In the genomic region with DNA sequence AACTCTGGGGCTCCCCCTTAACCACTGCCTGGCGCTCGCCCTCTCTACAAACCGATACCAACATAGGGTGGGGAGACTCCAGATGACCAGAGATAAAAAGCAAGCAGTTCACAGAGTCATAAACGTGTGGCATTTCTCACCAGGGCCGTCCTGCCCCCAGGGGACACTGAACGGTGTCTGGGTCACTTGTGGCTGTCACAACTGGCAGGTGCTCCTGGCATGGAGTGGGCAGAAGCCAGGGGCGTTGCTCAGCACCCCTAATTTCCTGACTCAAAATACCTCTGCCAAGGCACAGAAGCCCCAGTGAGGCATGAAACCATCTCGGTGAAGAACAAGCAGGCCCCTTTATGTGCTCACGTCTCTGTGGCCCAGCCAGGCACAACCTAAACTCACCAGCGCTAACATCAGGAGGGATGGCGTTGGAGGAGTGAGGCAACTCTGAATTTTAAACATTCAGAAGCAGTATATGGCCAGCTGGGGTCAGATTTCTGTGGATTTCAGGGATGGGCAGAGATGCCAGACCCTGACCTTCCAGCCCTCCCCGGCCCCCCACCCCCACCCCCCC, we compare ENCODE assay signal across 9 cellular contexts. TPM values are rescaled to one million over a fixed set of nuclear protein-coding genes. Genes with fewer than 3 reads are reported as not detected.
DNase-seq lines count a peak whose midpoint lies in the region; ATAC-seq, FAIRE-seq and TF ChIP-seq lines count a peak whose summit lies in the region.
"Had no signal": no experiment of that assay in that cellular context is flagged by ENCODE, and none has a peak within 500 bp of the region (broad histone marks: within the 10 kb centered on the region; RNA-seq: fewer than 3 reads in every experiment).

No MANE protein-coding gene starts in this region.

- intact Hi-C loops in OCI-LY7 (cut with micrococcal nuclease; ENCODE audit: unreplicated experiment) (no loop called here), endothelial cell of umbilical vein (cut with micrococcal nuclease) (no loop called here), sciatic nerve (cut with DNase I) (loop anchor here (2.0 kb wide), 1 partner anchor 32 kb away; no protein-coding TSS in a partner anchor)

- TF ChIP-seq CTCF in GM06990 (IDR thresholded peaks at IDR 0.05; ENCODE audit: insufficient read depth, low read length, poor library complexity, severe bottlenecking), result no peak
- TF ChIP-seq CTCF in OCI-LY7 (conservative IDR thresholded peaks at IDR 0.05; ENCODE audit: low read length), result no peak
- TF ChIP-seq CTCF in endothelial cell of umbilical vein (IDR thresholded peaks at IDR 0.05; ENCODE audit: extremely low read depth in 1 of 2, insufficient read depth in 1 of 2, low read depth in 1 of 2, low read length in 2 of 2), result no peak

- H3K9me3 ChIP-seq in OCI-LY7 (ENCODE audit: low read length) (no peaks in the 10 kb centered on the region), endothelial cell of umbilical vein (replicated peaks; ENCODE audit: control insufficient read depth, insufficient read depth, low read length) (no peaks in the 10 kb centered on the region)

- peak; percentile 11 for ATAC-seq in sciatic nerve
- ATAC-seq in HG03159 (IDR thresholded peaks at IDR 0.05; ENCODE audit: unreplicated experiment), result no peak
- ATAC-seq in GM18511 (IDR thresholded peaks at IDR 0.05; ENCODE audit: unreplicated experiment), result no peak

- no peak for FAIRE-seq in endothelial cell of umbilical vein (lab: Jason Lieb, UNC)

- no peaks in the 10 kb centered on the region for H3K9me2 ChIP-seq in OCI-LY7 (ENCODE audit: insufficient read depth, low read length)

- H3K9ac ChIP-seq in endothelial cell of umbilical vein (replicated peaks; ENCODE audit: extremely low read depth, insufficient read depth, low read length), result no peak overlapping the region

- no peak for DNase-seq in GM06990 (ENCODE audit: extremely low read depth, insufficient read length)
- no peak for DNase-seq in OCI-LY7 (ENCODE audit: low spot score)
- DNase-seq in endothelial cell of umbilical vein (ENCODE audit: low read depth, low spot score), result no peak
- no peak for DNase-seq in sciatic nerve (ENCODE audit: low spot score)
- DNase-seq in DMS114 treated with DMSO at 0.1 percent for 48 hours (lab: John Stamatoyannopoulos, UW; ENCODE audit: unreplicated experiment), result no peak
- DNase-seq in 8988T, result no peak

- dilution Hi-C loops in endothelial cell of umbilical vein (cut with MboI; ENCODE audit: extremely low pct_ligation_motif_present, low sequenced_read_pairs), result no loop called here

- H3K4me1 ChIP-seq in OCI-LY7 (ENCODE audit: insufficient read depth, low read length, poor library complexity, severe bottlenecking) (peaks cover 7% of the 10 kb centered on the region), endothelial cell of umbilical vein (ENCODE audit: control insufficient read depth, extremely low read depth, insufficient read depth, low read length) (peaks cover 8% of the 10 kb centered on the region)

- TF ChIP-seq POLR2A in endothelial cell of umbilical vein (IDR thresholded peaks at IDR 0.05; ENCODE audit: low read depth, low read length), result no peak

- H2AFZ ChIP-seq in OCI-LY7 (ENCODE audit: low read length) (no peak overlapping the region), endothelial cell of umbilical vein (ENCODE audit: low read depth, low read length) (no peak overlapping the region)

- H3K79me2 ChIP-seq in OCI-LY7 (ENCODE audit: insufficient read depth, low read depth, low read length) (no peaks in the 10 kb centered on the region), endothelial cell of umbilical vein (ENCODE audit: control insufficient read depth, insufficient read depth, low read length) (peaks cover 54% of the 10 kb centered on the region)

- no peak overlapping the region for H3K27ac ChIP-seq in OCI-LY7 (ENCODE audit: low read depth, low read length, poor library complexity, severe bottlenecking)
- H3K27ac ChIP-seq in endothelial cell of umbilical vein (ENCODE audit: insufficient read depth, low read depth, low read length), result peak overlapping the region; percentile 32

- H3K27me3 ChIP-seq in GM06990 (replicated peaks; ENCODE audit: control insufficient read depth, insufficient read depth, low read length) (no peaks in the 10 kb centered on the region), endothelial cell of umbilical vein (ENCODE audit: control insufficient read depth in 2 of 2, insufficient read depth in 2 of 2, low read length in 2 of 2) (no peaks in the 10 kb centered on the region)

- BruUV-seq in OCI-LY7 (replicated peaks; lab: Mats Ljungman, UMichigan) (no TSS peak), endothelial cell of umbilical vein (replicated peaks; lab: Mats Ljungman, UMichigan) (no TSS peak)

- peak overlapping the region; percentile 90 for H3K4me3 ChIP-seq in GM06990 (replicated peaks; ENCODE audit: low read depth, low read length)
- no peak overlapping the region for H3K4me3 ChIP-seq in OCI-LY7 (ENCODE audit: low read depth, low read length, poor library complexity, severe bottlenecking)
- peak overlapping the region in 2 of 3 experiments; percentile 3 to 38 for H3K4me3 ChIP-seq in endothelial cell of umbilical vein (replicated peaks in 1 of 3; ENCODE audit: insufficient read depth in 1 of 3, low read depth in 1 of 3, low read length in 3 of 3)

- H3K36me3 ChIP-seq in GM06990 (ENCODE audit: control insufficient read depth, insufficient read depth, low read length) (peaks cover 2% of the 10 kb centered on the region; the same call in 1 of the 2 replicates), OCI-LY7 (ENCODE audit: insufficient read depth, low read length) (no peaks in the 10 kb centered on the region), endothelial cell of umbilical vein (ENCODE audit: control insufficient read depth in 2 of 2, extremely low read depth in 1 of 2, insufficient read depth in 2 of 2, low read length in 2 of 2) (peaks cover 2 to 5% of the 10 kb centered on the region in 2 experiments)

- POLR2A ChIA-PET in OCI-LY7 (lab: Charles Lee) (no interaction called here), endothelial cell of umbilical vein (lab: Charles Lee) (no interaction called here)

- CTCF ChIA-PET in OCI-LY7 (lab: Charles Lee; ENCODE audit: unreplicated experiment), result no interaction called here
- CTCF ChIA-PET in endothelial cell of umbilical vein (lab: Charles Lee), result interaction anchor here (0.6 to 3.1 kb wide), 7 partner anchors 12 to 153 kb away, joined by 3 to 66 read pairs (median 6); no protein-coding TSS in a partner anchor

- peak overlapping the region; percentile 29; the same call in 1 of the 2 replicates for H3K4me2 ChIP-seq in OCI-LY7 (ENCODE audit: low read length)
- H3K4me2 ChIP-seq in endothelial cell of umbilical vein (ENCODE audit: insufficient read depth, low read length), result peak overlapping the region; percentile 74

- no peaks in the 10 kb centered on the region for H3K9me1 ChIP-seq in endothelial cell of umbilical vein (replicated peaks; ENCODE audit: control insufficient read depth, extremely low read depth, insufficient read depth, low read length)

- no peaks in the 10 kb centered on the region for H4K20me1 ChIP-seq in OCI-LY7 (ENCODE audit: insufficient read depth, low read length)
- H4K20me1 ChIP-seq in endothelial cell of umbilical vein (replicated peaks; ENCODE audit: control insufficient read depth, extremely low read depth, insufficient read depth, low read length), result peaks cover 4% of the 10 kb centered on the region

TF ChIP-seq in endothelial cell of umbilical vein, 7 proteins besides CTCF, POLR2A, EP300 and RAD21:
- TF ChIP-seq JUN (IDR thresholded peaks at IDR 0.05; ENCODE audit: borderline replicate concordance, insufficient read depth, insufficient read length, low read depth) (no peak), MYC (IDR thresholded peaks at IDR 0.05; ENCODE audit: low read depth, low read length) (no peak), EZH2 (IDR thresholded peaks at IDR 0.05; ENCODE audit: borderline replicate concordance, low read depth, low read length, severe bottlenecking) (no peak), FOS (IDR thresholded peaks at IDR 0.05; ENCODE audit: borderline replicate concordance, insufficient read depth, low read length) (no peak), POLR2AphosphoS5 (IDR thresholded peaks at IDR 0.05; ENCODE audit: insufficient read depth, low read depth, low read length) (no peak), GATA2 (IDR thresholded peaks at IDR 0.05; ENCODE audit: insufficient read depth, insufficient read length, low read depth, low read length) (no peak)
- TF ChIP-seq, protein P1, sequence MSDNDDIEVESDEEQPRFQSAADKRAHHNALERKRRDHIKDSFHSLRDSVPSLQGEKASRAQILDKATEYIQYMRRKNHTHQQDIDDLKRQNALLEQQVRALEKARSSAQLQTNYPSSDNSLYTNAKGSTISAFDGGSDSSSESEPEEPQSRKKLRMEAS (IDR thresholded peaks at IDR 0.05; ENCODE audit: insufficient read depth, insufficient read length), result no peak

RNA-seq across cellular contexts. Expression of gene PIP5K1C, which starts 1.8 kb away (rescaled TPM):
- 6.3 and 7.6 TPM in 2 replicates for total RNA-seq in OCI-LY7 (2014; rRNA removed; shearing (Covaris generic))
- total RNA-seq in OCI-LY7 (2022) (13.7 and 15.1 TPM in 2 replicates), endothelial cell of umbilical vein (79.5 and 82.2 TPM in 2 replicates), sciatic nerve (46.9 TPM)
- polyA plus RNA-seq in endothelial cell of umbilical vein, result 31.6 and 37.4 TPM in 2 replicates
- polyA plus RNA-seq in endothelial cell of umbilical vein (2011; cell fraction: cytosol; rRNA removed), result 21.9 and 29.3 TPM in 2 replicates
- polyA plus RNA-seq in endothelial cell of umbilical vein (2011; cell fraction: nucleus; rRNA removed), result 26.6 and 29.6 TPM in 2 replicates
- 39.9 and 60.9 TPM in 2 replicates for polyA plus RNA-seq in endothelial cell of umbilical vein (2012)
- polyA minus RNA-seq in endothelial cell of umbilical vein, result 41.3 and 47.5 TPM in 2 replicates
- 22.0 TPM for polyA minus RNA-seq in endothelial cell of umbilical vein (2011; cell fraction: cytosol; rRNA and poly(A)+ RNA removed)
- 18.5 and 24.7 TPM in 2 replicates for polyA minus RNA-seq in endothelial cell of umbilical vein (2011; cell fraction: nucleus; rRNA and poly(A)+ RNA removed)

RNA-seq across cellular contexts. Expression of gene TJP3, which starts 9.7 kb away (rescaled TPM):
- total RNA-seq in OCI-LY7 (2014; rRNA removed; shearing (Covaris generic)), result 0.69 and 1.8 TPM in 2 replicates
- total RNA-seq in OCI-LY7 (2022) (1.8 and 2.3 TPM in 2 replicates), endothelial cell of umbilical vein (not detected in 2 replicates), sciatic nerve (2.1 TPM)
- 0.10 TPM in 1 of 2 replicates, not detected in the other for polyA plus RNA-seq in endothelial cell of umbilical vein
- polyA plus RNA-seq in endothelial cell of umbilical vein (2011; cell fraction: cytosol; rRNA removed), result not detected in 2 replicates
- not detected in 2 replicates for polyA plus RNA-seq in endothelial cell of umbilical vein (2011; cell fraction: nucleus; rRNA removed)
- not detected in 2 replicates for polyA plus RNA-seq in endothelial cell of umbilical vein (2012)
- polyA minus RNA-seq in endothelial cell of umbilical vein, result not detected in 2 replicates
- 7.7 TPM for polyA minus RNA-seq in endothelial cell of umbilical vein (2011; cell fraction: cytosol; rRNA and poly(A)+ RNA removed)
- polyA minus RNA-seq in endothelial cell of umbilical vein (2011; cell fraction: nucleus; rRNA and poly(A)+ RNA removed), result not detected in 2 replicates
- total RNA-seq: RPMI7951 had no signal
